26 cellular contexts compared by ENCODE assay signal in genomic region chr16:9308300-9309209, GRCh38.
DNase-seq lines count a peak whose midpoint lies in the region; ATAC-seq, FAIRE-seq and TF ChIP-seq lines count a peak whose summit lies in the region.
"Had no signal": no experiment of that assay in that cellular context is flagged by ENCODE, and none has a peak within 500 bp of the region (broad histone marks: within the 10 kb centered on the region; RNA-seq: fewer than 3 reads in every experiment).

No MANE protein-coding gene starts in this region.

- no peak for FAIRE-seq in GM19239 (lab: Jason Lieb, UNC)
- FAIRE-seq: GM12892 had no signal

- peaks cover 38 to 41% of the 10 kb centered on the region in 2 donors for H3K4me1 ChIP-seq in duodenal mucosa (ENCODE audit: control insufficient read depth in 1 of 2, insufficient read depth in 2 of 2, low read length in 2 of 2)
- H3K4me1 ChIP-seq: esophagus squamous epithelium, gastroesophageal sphincter had no signal

- H3K27me3 ChIP-seq in duodenal mucosa (ENCODE audit: control insufficient read depth in 1 of 2, insufficient read depth in 2 of 2, low read length in 2 of 2) = no peaks in the 10 kb centered on the region
- H3K27me3 ChIP-seq: gastroesophageal sphincter, ovary had no signal

- H3K9ac ChIP-seq in duodenal mucosa (ENCODE audit: low read depth in 1 of 2, low read length in 2 of 2) = peak overlapping the region; percentile 4 to 30

- TF ChIP-seq CTCF in retinal pigment epithelial cell (conservative IDR thresholded peaks at IDR 0.05; ENCODE audit: low read depth, low read length) = no peak

- no peaks in the 10 kb centered on the region for H3K9me3 ChIP-seq in duodenal mucosa (ENCODE audit: control insufficient read depth in 1 of 2, low read length in 2 of 2)
- H3K9me3 ChIP-seq: esophagus squamous epithelium, gastroesophageal sphincter, ovary had no signal

- peak overlapping the region; percentile 18 to 44 for H3K4me3 ChIP-seq in duodenal mucosa (ENCODE audit: low read depth in 1 of 2, low read length in 2 of 2)
- H3K4me3 ChIP-seq in retinal pigment epithelial cell (ENCODE audit: low read length) = no peak overlapping the region
- H3K4me3 ChIP-seq: esophagus squamous epithelium, gastroesophageal sphincter, lung, ovary had no signal

- no peaks in the 10 kb centered on the region for H3K36me3 ChIP-seq in duodenal mucosa (ENCODE audit: control insufficient read depth in 1 of 2, insufficient read depth in 2 of 2, low read length in 2 of 2)
- H3K36me3 ChIP-seq: esophagus squamous epithelium, gastroesophageal sphincter, ovary had no signal

- DNase-seq in LoVo (ENCODE audit: low spot score) = peak; percentile 13
- DNase-seq in left lobe of liver (ENCODE audit: low spot score) = peak; percentile 80
- peak; percentile 0 for DNase-seq in retinal pigment epithelial cell (ENCODE audit: low read depth)
- no peak for DNase-seq in GM19239 (ENCODE audit: insufficient read length, low spot score)
- no peak for DNase-seq in NCI-H146 treated with DMSO at 0.1 percent for 48 hours (lab: John Stamatoyannopoulos, UW; ENCODE audit: unreplicated experiment)
- DNase-seq in NCI-H1417 (lab: John Stamatoyannopoulos, UW) = no peak
- DNase-seq in NCI-H1417 treated with DMSO at 0.1 percent for 48 hours (lab: John Stamatoyannopoulos, UW) = no peak
- DNase-seq: activated CD4-positive, CD25-positive, alpha-beta regulatory T cell treated with anti-CD3 and anti-CD28 coated beads, Interleukin-2, amount 50 U/mL, for 72 hours; activated CD8-positive, alpha-beta memory T cell treated with anti-CD3 and anti-CD28 coated beads for 24 hours; activated naive CD4-positive, alpha-beta T cell treated with anti-CD3 and anti-CD28 coated beads, Interleukin-2, amount 10 ng/mL, durations not matched to agents 7 days and 5 days; activated T-cell treated with anti-CD3 and anti-CD28 coated beads, Interleukin-2, amount 50 U/mL, for 4 hours; aorta; CD4-positive, CD25-positive, alpha-beta regulatory T cell; effector CD8-positive, alpha-beta T cell; esophagus squamous epithelium; naive B cell; NCI-H1436; NCI-H2171 treated with DMSO at 0.1 percent for 48 hours; NCI-H526 treated with DMSO at 0.1 percent for 48 hours; ovary; stimulated activated CD4-positive, alpha-beta T cell treated with anti-CD3 and anti-CD28 coated beads, Interleukin-1b, Interleukin-23, amount 100 ng/mL, for 48 hours had no signal

- ATAC-seq in left lobe of liver = peak; percentile 96
- ATAC-seq: activated T-cell treated with anti-CD3 and anti-CD28 coated beads, Interleukin-2, amount 50 U/mL, for 4 hours; gastroesophageal sphincter; stimulated activated memory B cell treated with anti-CD40 and anti-IgM and Interleukin-4, amounts not matched to agents 10 μg/mL and 1 μg/mL and 100 μg/mL, for 72 hours had no signal

- H3K27ac ChIP-seq in duodenal mucosa (ENCODE audit: low read depth, low read length) = peak overlapping the region; percentile 60
- H3K27ac ChIP-seq: esophagus squamous epithelium, gastroesophageal sphincter, ovary had no signal

Comparison
In these comparisons a context has a peak if more than half of its experiments do, and no peak if none do; other contexts are left out.
1. DNase-seq: peak in LoVo (single experiment), left lobe of liver (single experiment) and retinal pigment epithelial cell (single experiment); none in GM19239 (single experiment), NCI-H146 treated with DMSO at 0.1 percent for 48 hours (single experiment), NCI-H1417 (0 of 3) and NCI-H1417 treated with DMSO at 0.1 percent for 48 hours (single experiment).